ENCODE assay signal across 8 cellular contexts in genomic region chr12:45388545-45388944, GRCh38.
DNase-seq lines count a peak whose midpoint lies in the region; ATAC-seq and TF ChIP-seq lines count a peak whose summit lies in the region.

No MANE protein-coding gene starts in this region.

- CTCF ChIA-PET in HEK293T (lab: Yijun Ruan, JAX): interaction anchor here (1.0 to 1.9 kb wide), 4 partner anchors 12 to 218 kb away, joined by 3 to 6 read pairs (median 4); no protein-coding TSS in a partner anchor
- CTCF ChIA-PET in WTC11 (lab: Charles Lee): interaction anchor here (0.6 to 2.1 kb wide), 17 partner anchors 10 to 223 kb away, joined by 3 to 26 read pairs (median 4); partner anchors contain the start of gene ANO6

- no peaks in the 10 kb centered on the region for H3K27me3 Mint-ChIP-seq in WTC11 (ENCODE audit: low read depth)

- no peak overlapping the region for H3K27ac ChIP-seq in tibial artery

- no peak overlapping the region for H3K4me3 ChIP-seq in tibial artery

- DNase-seq in AG20443 (ENCODE audit: low spot score): peak; percentile 61
- peak; percentile 33 for DNase-seq in HEK293T (ENCODE audit: extremely low spot score)
- DNase-seq in WTC11 (ENCODE audit: low spot score): no peak
- peak; percentile 52 for DNase-seq in hepatic stellate cell (ENCODE audit: low spot score)
- DNase-seq in tibial artery: peak in 1 of 2 donors; percentile 34
- DNase-seq in activated CD4-positive, CD25-positive, alpha-beta regulatory T cell treated with anti-CD3 and anti-CD28 coated beads, Interleukin-2, amount 50 U/mL, for 72 hours: no peak

- peaks cover 11% of the 10 kb centered on the region for H3K9me3 Mint-ChIP-seq in WTC11

- intact Hi-C loops in tibial artery (cut with DNase I; ENCODE audit: low total_unique reads): loop anchor here (5.0 to 10.0 kb wide), 3 partner anchors 124 to 206 kb away; partner anchors contain the start of gene ANO6

- peaks cover 16% of the 10 kb centered on the region for H3K4me1 Mint-ChIP-seq in WTC11

- TF ChIP-seq CTCF in WTC11 (IDR thresholded peaks at IDR 0.05) (no peak), tibial artery (IDR thresholded peaks at IDR 0.05) (peak; percentile 61 to 72)

- H3K9me3 ChIP-seq in tibial artery: no peaks in the 10 kb centered on the region

- no peaks in the 10 kb centered on the region for H3K4me1 ChIP-seq in tibial artery

- peaks cover 17 to 57% (median 54%) of the 10 kb centered on the region in 3 donors for H3K36me3 ChIP-seq in tibial artery

- ATAC-seq in WTC11: peak; percentile 81
- ATAC-seq in GM19467 (IDR thresholded peaks at IDR 0.05; ENCODE audit: unreplicated experiment): no peak
- no peak for ATAC-seq in GM18858 (IDR thresholded peaks at IDR 0.05; ENCODE audit: unreplicated experiment)

- peak overlapping the region; percentile 26; the same call in 1 of the 2 replicates for H3K27ac Mint-ChIP-seq in WTC11

- POLR2A ChIA-PET in HEK293T (lab: Yijun Ruan, JAX): no interaction called here
- POLR2A ChIA-PET in WTC11 (lab: Charles Lee): interaction anchor here (1.5 kb wide), 1 partner anchor 173 kb away, joined by 4 read pairs; the partner anchor contains the start of gene ANO6

- H3K36me3 Mint-ChIP-seq in WTC11: peaks cover 51% of the 10 kb centered on the region

- no peaks in the 10 kb centered on the region for H3K27me3 ChIP-seq in tibial artery

- no peak overlapping the region for H3K4me3 Mint-ChIP-seq in WTC11

TF ChIP-seq in HEK293T, 16 proteins besides CTCF, POLR2A, EP300 and RAD21:
- TF ChIP-seq ELF4 (IDR thresholded peaks at IDR 0.05) (no peak), ZNF384 (IDR thresholded peaks at IDR 0.05) (no peak), ARNT (IDR thresholded peaks at IDR 0.05) (no peak), SP1 (IDR thresholded peaks at IDR 0.05) (no peak), CTBP1 (IDR thresholded peaks at IDR 0.05; ENCODE audit: borderline replicate concordance) (no peak), TARDBP (IDR thresholded peaks at IDR 0.05) (no peak), HDGF (IDR thresholded peaks at IDR 0.05; ENCODE audit: borderline replicate concordance) (no peak), PKNOX1 (IDR thresholded peaks at IDR 0.05) (no peak), NFRKB (IDR thresholded peaks at IDR 0.05) (no peak), L3MBTL2 (conservative IDR thresholded peaks at IDR 0.05) (no peak), SUZ12 (IDR thresholded peaks at IDR 0.05) (no peak), BHLHE40 (IDR thresholded peaks at IDR 0.05; ENCODE audit: borderline replicate concordance) (no peak), LEF1 (IDR thresholded peaks at IDR 0.05; ENCODE audit: borderline replicate concordance) (no peak)

TF ChIP-seq in WTC11, 78 proteins besides CTCF, POLR2A, EP300 and RAD21:
- TF ChIP-seq SMAD3 (CRISPR knock-in tag; IDR thresholded peaks at IDR 0.05; ENCODE audit: borderline replicate concordance) (no peak), KAT7 (CRISPR knock-in tag; IDR thresholded peaks at IDR 0.05; ENCODE audit: borderline replicate concordance) (no peak), ETV6 (CRISPR knock-in tag; IDR thresholded peaks at IDR 0.05) (no peak), ZBTB21 (CRISPR knock-in tag; IDR thresholded peaks at IDR 0.05; ENCODE audit: borderline replicate concordance) (no peak), NR1H2 (CRISPR knock-in tag; IDR thresholded peaks at IDR 0.05) (no peak), ZNF423 (CRISPR knock-in tag; IDR thresholded peaks at IDR 0.05) (no peak)

Comparison
In these comparisons a context has a peak if more than half of its experiments do, and no peak if none do; other contexts are left out.
1. DNase-seq: peak in AG20443 (single experiment), HEK293T (single experiment) and hepatic stellate cell (single experiment); none in WTC11 (single experiment) and activated CD4-positive, CD25-positive, alpha-beta regulatory T cell treated with anti-CD3 and anti-CD28 coated beads, Interleukin-2, amount 50 U/mL, for 72 hours (single experiment).